ENCODE assay signal across 1 cellular context in genomic region chr19:10135551-10136334, GRCh38.
TF ChIP-seq lines count a peak whose summit lies in the region.

No MANE protein-coding gene starts in this region.

TF ChIP-seq in GM12878, 131 proteins besides CTCF, POLR2A, EP300 and RAD21:
- no peak for TF ChIP-seq IRF5 (IDR thresholded peaks at IDR 0.05; ENCODE audit: borderline replicate concordance)
- TF ChIP-seq CBFB (IDR thresholded peaks at IDR 0.05; ENCODE audit: low read depth) = no peak
- no peak for TF ChIP-seq GATAD2B (conservative IDR thresholded peaks at IDR 0.05; ENCODE audit: low read depth)
- TF ChIP-seq HCFC1 (IDR thresholded peaks at IDR 0.05; ENCODE audit: low read length) = no peak
- TF ChIP-seq SKIL (IDR thresholded peaks at IDR 0.05; ENCODE audit: low read depth, poor library complexity, severe bottlenecking) = no peak
- no peak for TF ChIP-seq BHLHE40 (IDR thresholded peaks at IDR 0.05; ENCODE audit: borderline replicate concordance in 1 of 2, low read depth in 2 of 2, low read length in 1 of 2)
- no peak for TF ChIP-seq EGR1 (IDR thresholded peaks at IDR 0.05; ENCODE audit: borderline replicate concordance in 1 of 2, low read depth in 2 of 2, low read length in 2 of 2)
- TF ChIP-seq POU2F2 (IDR thresholded peaks at IDR 0.05; ENCODE audit: borderline replicate concordance, low read depth, low read length) = no peak
- no peak for TF ChIP-seq ZBTB4 (CRISPR knock-in tag; IDR thresholded peaks at IDR 0.05)
- TF ChIP-seq CREB1 (IDR thresholded peaks at IDR 0.05; ENCODE audit: low read depth) = no peak
- TF ChIP-seq ATF7 (IDR thresholded peaks at IDR 0.05; ENCODE audit: low read depth) = no peak
- TF ChIP-seq KAT2A (conservative IDR thresholded peaks at IDR 0.05; ENCODE audit: control insufficient read depth, low read depth, low read length) = no peak
- TF ChIP-seq LARP7 (IDR thresholded peaks at IDR 0.05) = no peak
- TF ChIP-seq EED (IDR thresholded peaks at IDR 0.05; ENCODE audit: low read depth) = no peak
- TF ChIP-seq YBX1 (IDR thresholded peaks at IDR 0.05) = no peak
